Comparison of ENCODE assay signal across 11 cellular contexts in the genomic region with DNA sequence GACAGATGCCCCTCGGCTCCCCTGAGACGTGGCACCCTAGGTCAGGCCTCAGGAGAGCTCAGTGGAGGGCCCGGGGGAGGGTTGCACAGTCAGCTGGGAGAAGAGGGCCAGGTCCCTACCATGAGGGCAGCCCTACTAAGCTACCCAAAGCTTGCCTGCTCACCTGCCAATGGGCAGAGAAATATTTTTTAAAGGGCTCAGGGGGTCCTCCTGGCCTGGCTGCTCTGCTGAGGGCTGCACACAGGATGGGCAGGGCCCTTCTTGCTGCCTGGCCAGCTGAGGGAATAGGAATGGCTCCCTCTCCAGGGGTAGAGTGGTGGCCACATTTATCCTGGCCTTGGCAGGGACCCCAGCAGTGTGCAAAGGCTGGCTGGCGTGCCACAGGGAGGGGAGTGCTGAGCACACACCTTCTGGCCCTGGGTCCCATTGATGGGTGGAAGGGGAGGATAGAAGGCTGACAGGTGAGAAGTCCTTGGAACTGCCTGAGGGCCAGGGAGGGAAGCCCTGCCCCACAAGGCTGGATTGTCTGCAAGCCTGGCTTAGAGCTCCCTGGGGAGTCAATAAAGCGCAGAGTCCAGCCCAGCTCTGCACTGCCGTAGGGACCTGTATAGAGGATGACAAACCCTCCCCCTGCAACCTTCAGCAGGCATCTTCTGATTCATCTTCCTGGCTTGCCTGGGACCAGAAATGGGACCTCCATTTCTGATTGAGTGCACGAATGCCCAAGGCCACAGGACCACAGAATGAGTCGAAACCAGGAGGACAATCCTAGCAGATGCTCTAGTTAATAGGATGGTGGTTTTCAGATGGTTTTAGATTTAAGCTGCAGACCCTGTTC.
DNase-seq lines count a peak whose midpoint lies in the region; TF ChIP-seq lines count a peak whose summit lies in the region.
"Had no signal": no experiment of that assay in that cellular context is flagged by ENCODE, and none has a peak within 500 bp of the region (broad histone marks: within the 10 kb centered on the region; RNA-seq: fewer than 3 reads in every experiment).

No MANE protein-coding gene starts in this region.

- peaks cover 48% of the 10 kb centered on the region for H3K36me3 Mint-ChIP-seq in activated naive CD4-positive, alpha-beta T cell treated with anti-CD3 and anti-CD28 coated beads, Interleukin-2, amount 10 ng/mL, durations not matched to agents 7 days and 5 days
- H3K36me3 Mint-ChIP-seq in stimulated activated naive CD8-positive, alpha-beta T cell treated with anti-CD3 and anti-CD28 coated beads, Interleukin-15, Interleukin-2, amounts not matched to agents 100 ng/mL and 50 ng/mL, for 24 hours (ENCODE audit: low read depth): no peaks in the 10 kb centered on the region

- no peak overlapping the region for H3K4me3 Mint-ChIP-seq in activated naive CD4-positive, alpha-beta T cell treated with anti-CD3 and anti-CD28 coated beads, Interleukin-2, amount 10 ng/mL, durations not matched to agents 7 days and 5 days
- no peak overlapping the region for H3K4me3 Mint-ChIP-seq in stimulated activated naive CD8-positive, alpha-beta T cell treated with anti-CD3 and anti-CD28 coated beads, Interleukin-15, Interleukin-2, amounts not matched to agents 100 ng/mL and 50 ng/mL, for 24 hours

- TF ChIP-seq CTCF in dorsolateral prefrontal cortex (IDR thresholded peaks at IDR 0.05 in 54 of 56, conservative IDR thresholded peaks at IDR 0.05 in 2 of 56; ENCODE audit: low read depth in 1 of 56, partially characterized antibody in 56 of 56) (no peak), lower leg skin (IDR thresholded peaks at IDR 0.05) (no peak)

- no peaks in the 10 kb centered on the region for H3K9me3 Mint-ChIP-seq in activated naive CD4-positive, alpha-beta T cell treated with anti-CD3 and anti-CD28 coated beads, Interleukin-2, amount 10 ng/mL, durations not matched to agents 7 days and 5 days
- H3K9me3 Mint-ChIP-seq in stimulated activated naive CD8-positive, alpha-beta T cell treated with anti-CD3 and anti-CD28 coated beads, Interleukin-15, Interleukin-2, amounts not matched to agents 100 ng/mL and 50 ng/mL, for 24 hours: no peaks in the 10 kb centered on the region

- DNase-seq in activated naive CD4-positive, alpha-beta T cell treated with anti-CD3 and anti-CD28 coated beads, Interleukin-2, amount 10 ng/mL, durations not matched to agents 7 days and 5 days: no peak
- DNase-seq in activated naive CD4-positive, alpha-beta T cell treated with anti-CD3 and anti-CD28 coated beads, Interleukin-2, amount 50 U/mL, for 16 hours: no peak
- DNase-seq in NCI-H345 (lab: John Stamatoyannopoulos, UW): peak; percentile 87
- peak in 1 of 10 donors; percentile 42 for DNase-seq in dorsolateral prefrontal cortex
- no peak for DNase-seq in lower leg skin (ENCODE audit: low spot score in 2 of 2)
- no peak for DNase-seq in KG1 (lab: John Stamatoyannopoulos, UW)
- DNase-seq in NOMO-1 treated with dmso at 0.1 percent for 144 hours (lab: John Stamatoyannopoulos, UW; ENCODE audit: unreplicated experiment): no peak
- DNase-seq: NCI-H446 treated with DMSO at 0.1 percent for 48 hours, T-helper 9 cell, upper lobe of left lung had no signal

- peak overlapping the region in 55 of 59 donors; percentile 9 to 90 (median 62) for H3K27ac ChIP-seq in dorsolateral prefrontal cortex
- H3K27ac ChIP-seq: upper lobe of left lung had no signal

- no peak overlapping the region for H3K4me3 ChIP-seq in dorsolateral prefrontal cortex
- no peak overlapping the region for H3K4me3 ChIP-seq in lower leg skin (ENCODE audit: low read depth, poor library complexity, severe bottlenecking)
- H3K4me3 ChIP-seq: upper lobe of left lung had no signal

- intact Hi-C loops in dorsolateral prefrontal cortex (cut with DNase I): loop anchor here (1.0 to 5.0 kb wide), 4 partner anchors 36 to 130 kb away; no protein-coding TSS in a partner anchor
- intact Hi-C loops in lower leg skin (cut with DNase I; ENCODE audit: low total_unique reads): loop anchor here (2.0 kb wide), 1 partner anchor 130 kb away; no protein-coding TSS in a partner anchor

- WGBS in lower leg skin, 2 donors: 66 to 90% methylated on average over 5 to 8 of the region's 8 CpGs

- H3K27ac Mint-ChIP-seq in activated naive CD4-positive, alpha-beta T cell treated with anti-CD3 and anti-CD28 coated beads, Interleukin-2, amount 10 ng/mL, durations not matched to agents 7 days and 5 days: peak overlapping the region; percentile 73
- H3K27ac Mint-ChIP-seq in stimulated activated naive CD8-positive, alpha-beta T cell treated with anti-CD3 and anti-CD28 coated beads, Interleukin-15, Interleukin-2, amounts not matched to agents 100 ng/mL and 50 ng/mL, for 24 hours: peak overlapping the region; percentile 49

- H3K27me3 ChIP-seq in dorsolateral prefrontal cortex: no peaks in the 10 kb centered on the region
- H3K27me3 ChIP-seq: upper lobe of left lung had no signal

- TF ChIP-seq POLR2A in lower leg skin (IDR thresholded peaks at IDR 0.05): no peak

- CTCF ChIA-PET in activated naive CD4-positive, alpha-beta T cell treated with anti-CD3 and anti-CD28 coated beads, Interleukin-2, amount 10 ng/mL, durations not matched to agents 7 days and 5 days (lab: Charles Lee): interaction anchor here (0.7 to 12.5 kb wide), 25 partner anchors 7 to 291 kb away, joined by 3 to 283 read pairs (median 4); no protein-coding TSS in a partner anchor

- no peaks in the 10 kb centered on the region for H3K27me3 Mint-ChIP-seq in activated naive CD4-positive, alpha-beta T cell treated with anti-CD3 and anti-CD28 coated beads, Interleukin-2, amount 10 ng/mL, durations not matched to agents 7 days and 5 days
- no peaks in the 10 kb centered on the region for H3K27me3 Mint-ChIP-seq in stimulated activated naive CD8-positive, alpha-beta T cell treated with anti-CD3 and anti-CD28 coated beads, Interleukin-15, Interleukin-2, amounts not matched to agents 100 ng/mL and 50 ng/mL, for 24 hours

- H3K4me1 Mint-ChIP-seq in activated naive CD4-positive, alpha-beta T cell treated with anti-CD3 and anti-CD28 coated beads, Interleukin-2, amount 10 ng/mL, durations not matched to agents 7 days and 5 days: peaks cover 65% of the 10 kb centered on the region
- H3K4me1 Mint-ChIP-seq in stimulated activated naive CD8-positive, alpha-beta T cell treated with anti-CD3 and anti-CD28 coated beads, Interleukin-15, Interleukin-2, amounts not matched to agents 100 ng/mL and 50 ng/mL, for 24 hours (ENCODE audit: low read depth): peaks cover 71% of the 10 kb centered on the region
